In genomic region chr12:31832740-31833540, GRCh38 we compare ENCODE assay signal across 8 cellular contexts.
DNase-seq lines count a peak whose midpoint lies in the region; ATAC-seq and TF ChIP-seq lines count a peak whose summit lies in the region.

No MANE protein-coding gene starts in this region.

- H3K36me3 ChIP-seq in stomach (no peaks in the 10 kb centered on the region), H7 (replicated peaks; ENCODE audit: control insufficient read depth, insufficient read depth, low read length) (no peaks in the 10 kb centered on the region)

- no peaks in the 10 kb centered on the region for H3K4me1 ChIP-seq in stomach

- no peak overlapping the region for H3K4me3 ChIP-seq in stomach
- H3K4me3 ChIP-seq in H7 (ENCODE audit: insufficient read depth, low read depth, low read length), result no peak overlapping the region

- TF ChIP-seq CTCF in stomach (IDR thresholded peaks at IDR 0.05), result no peak

- WGBS in stomach, 5 donors, result 67 to 83% (median 71%) methylated on average over 7 of the region's 7 CpGs

- peaks cover 0 to 18% (median 11%) of the 10 kb centered on the region in 4 donors for H3K9me3 ChIP-seq in stomach

- no peaks in the 10 kb centered on the region for H3K27me3 ChIP-seq in stomach
- H3K27me3 ChIP-seq in H7 (ENCODE audit: control insufficient read depth, insufficient read depth, low read length), result no peaks in the 10 kb centered on the region

- no peak for TF ChIP-seq EP300 in stomach (IDR thresholded peaks at IDR 0.05)

- peak; percentile 59 for ATAC-seq in GM21528 (IDR thresholded peaks at IDR 0.05; ENCODE audit: low FRiP score, unreplicated experiment)

- no peak for TF ChIP-seq POLR2A in stomach (IDR thresholded peaks at IDR 0.05)

- intact Hi-C loops in stomach (cut with DNase I; ENCODE audit: low total_unique reads), result no loop called here

- DNase-seq in AML-193 (lab: John Stamatoyannopoulos, UW) (peak; percentile 80 to 84), SIG-M5 treated with dmso at 0.1 percent for 504 hours (lab: John Stamatoyannopoulos, UW; ENCODE audit: unreplicated experiment) (peak; percentile 92), germinal center (ENCODE audit: low spot score) (peak; percentile 15), HuH-7 (ENCODE audit: low spot score) (no peak), epidermal melanocyte (ENCODE audit: insufficient read length, low spot score) (no peak), stomach (no peak), H7 (no peak)

- H3K27ac ChIP-seq in stomach, result peak overlapping the region in 2 of 5 donors; percentile 57 to 59

Comparison
In these comparisons a context has a peak if more than half of its experiments do, and no peak if none do; other contexts are left out.
1. DNase-seq: peak in AML-193 (2 of 2), SIG-M5 treated with dmso at 0.1 percent for 504 hours (single experiment) and germinal center (single experiment); none in HuH-7 (single experiment), epidermal melanocyte (single experiment), stomach (single experiment) and H7 (single experiment).